In the genomic region with DNA sequence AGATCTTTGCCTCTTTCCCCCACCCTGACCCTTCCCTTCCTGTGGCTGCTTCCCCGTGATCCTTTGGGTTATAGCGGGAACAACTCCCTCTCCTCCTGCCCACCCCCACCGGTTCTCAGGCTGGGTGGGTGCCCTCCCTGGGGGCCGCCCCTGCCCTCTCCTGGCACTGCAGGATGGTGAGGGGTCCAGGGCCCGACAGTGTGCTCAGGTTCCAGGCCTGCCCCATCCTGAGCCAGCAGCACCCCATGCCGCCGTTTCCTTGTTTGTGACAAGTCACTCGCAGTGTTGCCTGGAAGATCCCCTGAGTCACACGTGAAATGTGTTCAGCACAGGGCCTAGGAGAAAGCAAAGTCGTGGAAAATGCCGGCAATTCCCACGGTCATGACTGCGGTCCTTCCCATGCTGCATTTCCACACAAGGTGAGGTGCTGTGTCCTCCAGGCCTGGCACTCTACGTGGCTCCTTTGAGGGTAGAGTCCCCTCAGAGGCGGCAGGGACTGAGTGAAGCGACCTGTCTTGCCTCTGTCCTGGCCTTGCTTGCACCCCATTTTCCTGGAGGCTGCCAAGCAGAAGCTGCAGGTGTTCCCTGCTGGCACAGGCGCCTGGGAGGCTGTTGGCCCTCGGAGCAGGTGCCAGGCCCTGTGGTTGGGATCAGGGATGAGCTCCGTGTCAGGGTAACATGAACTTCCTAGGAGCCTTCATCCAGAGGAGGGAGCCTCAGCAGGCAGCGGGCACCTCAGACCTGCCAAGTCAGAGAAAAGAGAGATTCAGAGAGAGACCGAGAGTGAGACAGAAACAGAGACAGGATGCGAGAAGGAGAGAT, we compare ENCODE assay signal across 21 cellular contexts.
DNase-seq lines count a peak whose midpoint lies in the region; ATAC-seq and TF ChIP-seq lines count a peak whose summit lies in the region.
"Had no signal": no experiment of that assay in that cellular context is flagged by ENCODE, and none has a peak within 500 bp of the region (broad histone marks: within the 10 kb centered on the region; RNA-seq: fewer than 3 reads in every experiment).

No MANE protein-coding gene starts in this region.

- H3K4me3 ChIP-seq in BLaER1 (peak overlapping the region; percentile 45), neuronal stem cell (ENCODE audit: low read length in 2 of 2) (no peak overlapping the region)
- H3K4me3 ChIP-seq: gastroesophageal sphincter, smooth muscle cell had no signal

- H3K9me3 Mint-ChIP-seq in HFFc6 (peaks cover 5% of the 10 kb centered on the region), chondrocyte (ENCODE audit: low read depth) (peaks cover 11% of the 10 kb centered on the region)

- H3K27me3 ChIP-seq in BLaER1 = no peaks in the 10 kb centered on the region
- H3K27me3 ChIP-seq in neuronal stem cell (ENCODE audit: control insufficient read depth in 3 of 3, insufficient read depth in 3 of 3, low read depth in 1 of 3, low read length in 3 of 3) = no peaks in the 10 kb centered on the region
- H3K27me3 ChIP-seq in foreskin keratinocyte = no peaks in the 10 kb centered on the region
- H3K27me3 ChIP-seq: gastroesophageal sphincter had no signal

- H3K4me2 ChIP-seq in BLaER1 (peak overlapping the region; percentile 95), neuronal stem cell (ENCODE audit: insufficient read depth, low read length, poor library complexity, severe bottlenecking) (no peak overlapping the region)
- H3K4me2 ChIP-seq: smooth muscle cell had no signal

- H3K36me3 Mint-ChIP-seq in HFFc6 (ENCODE audit: low read depth) (peaks cover 20% of the 10 kb centered on the region), chondrocyte (ENCODE audit: low read depth) (peaks cover 6% of the 10 kb centered on the region)

- no peak overlapping the region for H3K14ac ChIP-seq in neuronal stem cell (ENCODE audit: low read length)

- H3K27ac Mint-ChIP-seq in HFFc6 (peak overlapping the region; percentile 2; the same call in 1 of the 2 replicates), chondrocyte (ENCODE audit: unreplicated experiment) (no peak overlapping the region)

- H4K8ac ChIP-seq in neuronal stem cell (ENCODE audit: low read depth, low read length) = no peak overlapping the region

- H3K4me1 ChIP-seq in BLaER1 = peaks cover 56% of the 10 kb centered on the region
- H3K4me1 ChIP-seq in neuronal stem cell (ENCODE audit: control insufficient read depth in 2 of 2, insufficient read depth in 1 of 2, low read depth in 1 of 2, low read length in 2 of 2) = peaks cover 6 to 10% of the 10 kb centered on the region in 2 donors
- no peaks in the 10 kb centered on the region for H3K4me1 ChIP-seq in foreskin keratinocyte

- H3K23ac ChIP-seq in neuronal stem cell (ENCODE audit: low read depth, low read length, poor library complexity) = peak overlapping the region; percentile 5

- peak overlapping the region; percentile 67 for H2AK5ac ChIP-seq in neuronal stem cell (ENCODE audit: low read depth, low read length)

- H3K27ac ChIP-seq in BLaER1 (peak overlapping the region; percentile 81), neuronal stem cell (replicated peaks; ENCODE audit: low read length) (no peak overlapping the region), foreskin keratinocyte (no peak overlapping the region)
- H3K27ac ChIP-seq: gastroesophageal sphincter had no signal

- peak overlapping the region; percentile 70 for H3K4ac ChIP-seq in neuronal stem cell (ENCODE audit: low read length)

- H3K4me3 Mint-ChIP-seq in HFFc6 (no peak overlapping the region), chondrocyte (ENCODE audit: unreplicated experiment) (no peak overlapping the region)

- peak overlapping the region; percentile 27 for H2BK5ac ChIP-seq in neuronal stem cell (ENCODE audit: low read length)

- no peak overlapping the region for H2AFZ ChIP-seq in neuronal stem cell (ENCODE audit: low read length)

- H2BK12ac ChIP-seq in neuronal stem cell (ENCODE audit: low read length) = no peak overlapping the region

- peaks cover 19% of the 10 kb centered on the region for H3K9me3 ChIP-seq in BLaER1
- peaks cover 6 to 12% of the 10 kb centered on the region in 2 donors for H3K9me3 ChIP-seq in neuronal stem cell (replicated peaks in 1 of 2; ENCODE audit: control insufficient read depth in 2 of 2, insufficient read depth in 1 of 2, low read depth in 1 of 2, low read length in 2 of 2)

- peak overlapping the region; percentile 70 for H3K9ac ChIP-seq in BLaER1
- no peak overlapping the region for H3K9ac ChIP-seq in neuronal stem cell (ENCODE audit: low read depth, low read length, poor library complexity)

- H4K91ac ChIP-seq in neuronal stem cell (ENCODE audit: low read depth, low read length, poor library complexity) = no peak overlapping the region

- H4K20me1 ChIP-seq in BLaER1 = no peaks in the 10 kb centered on the region

- DNase-seq in HFFc6 = no peak
- DNase-seq in chondrocyte (ENCODE audit: low spot score) = peak; percentile 71
- DNase-seq in neuronal stem cell (ENCODE audit: low spot score) = no peak
- no peak for DNase-seq in NCI-H1436 treated with DMSO at 0.1 percent for 48 hours (lab: John Stamatoyannopoulos, UW)
- no peak for DNase-seq in SK-N-DZ (ENCODE audit: low spot score)
- DNase-seq in foreskin keratinocyte = no peak
- DNase-seq in NCI-H446 (lab: John Stamatoyannopoulos, UW) = no peak
- DNase-seq: activated CD4-positive, CD25-positive, alpha-beta regulatory T cell treated with anti-CD3 and anti-CD28 coated beads, Interleukin-2, amount 50 U/mL, for 72 hours; activated CD8-positive, alpha-beta memory T cell treated with anti-CD3 and anti-CD28 coated beads for 24 hours; activated gamma-delta T cell treated with Interleukin-2 at 50 U/mL for 16 hours; HCEC 1CT; hypothalamus; NCI-H1417 treated with DMSO at 0.1 percent for 48 hours; NCI-H2081 treated with DMSO at 0.1 percent for 48 hours; NCI-H82; retina; stimulated activated CD4-positive, alpha-beta T cell treated with anti-CD3 and anti-CD28 coated beads, Interleukin-2, amount 100 ng/mL, for 24 hours had no signal

- H3K27me3 Mint-ChIP-seq in HFFc6 (ENCODE audit: insufficient read depth) (peaks cover 3% of the 10 kb centered on the region), chondrocyte (ENCODE audit: low read depth) (no peaks in the 10 kb centered on the region)

- H3K36me3 ChIP-seq in BLaER1 (no peaks in the 10 kb centered on the region), neuronal stem cell (replicated peaks in 1 of 2; ENCODE audit: control insufficient read depth in 2 of 2, insufficient read depth in 2 of 2, low read length in 2 of 2) (no peaks in the 10 kb centered on the region)
- H3K36me3 ChIP-seq: gastroesophageal sphincter had no signal

- H3K4me1 Mint-ChIP-seq in HFFc6 (ENCODE audit: low read depth) (peaks cover 60% of the 10 kb centered on the region), chondrocyte (ENCODE audit: low read depth) (peaks cover 18% of the 10 kb centered on the region)

- no peak overlapping the region for H2BK120ac ChIP-seq in neuronal stem cell (ENCODE audit: low read depth, low read length)

- H3K18ac ChIP-seq in neuronal stem cell (ENCODE audit: low read length) = peak overlapping the region; percentile 86

- WGBS in neuronal stem cell (ENCODE audit: extremely low coverage in 2 of 2, insufficient read length in 2 of 2, insufficient replicate concordance in 1 of 2), 2 donors = no CpG with 5 or more reads among the region's 22 CpGs

- ATAC-seq in foreskin keratinocyte = no peak
- ATAC-seq: gastroesophageal sphincter, left lobe of liver had no signal

- H3K79me1 ChIP-seq in neuronal stem cell (ENCODE audit: low read depth, low read length) = no peaks in the 10 kb centered on the region

- no peak for TF ChIP-seq CTCF in HFFc6 (IDR thresholded peaks at IDR 0.05)
- no peak for TF ChIP-seq CTCF in chondrocyte (IDR thresholded peaks at IDR 0.05)
- no peak for TF ChIP-seq CTCF in foreskin keratinocyte (conservative IDR thresholded peaks at IDR 0.05)

- peak overlapping the region; percentile 49 for H2BK15ac ChIP-seq in neuronal stem cell (ENCODE audit: low read length)
